In genomic region chr1:191022856-191023255, GRCh38 we compare ENCODE assay signal across 20 cellular contexts.
DNase-seq lines count a peak whose midpoint lies in the region; TF ChIP-seq lines count a peak whose summit lies in the region.
"Had no signal": no experiment of that assay in that cellular context is flagged by ENCODE, and none has a peak within 500 bp of the region (broad histone marks: within the 10 kb centered on the region; RNA-seq: fewer than 3 reads in every experiment).

No MANE protein-coding gene starts in this region.

- no peaks in the 10 kb centered on the region for H3K27me3 ChIP-seq in smooth muscle cell (ENCODE audit: low read depth)
- H3K27me3 ChIP-seq: colonic mucosa, heart left ventricle, tibial nerve had no signal

- H3K36me3 ChIP-seq in smooth muscle cell (ENCODE audit: low read depth): no peaks in the 10 kb centered on the region
- H3K36me3 ChIP-seq: colonic mucosa, heart left ventricle, tibial nerve had no signal

- H3K4me3 ChIP-seq in fibroblast of the aortic adventitia (ENCODE audit: low read depth, low read length) (no peak overlapping the region), smooth muscle cell (no peak overlapping the region)
- H3K4me3 ChIP-seq: colonic mucosa, heart left ventricle, tibial nerve had no signal

- TF ChIP-seq CTCF in fibroblast of the aortic adventitia (IDR thresholded peaks at IDR 0.05; ENCODE audit: insufficient read depth, low read length): no peak
- no peak for TF ChIP-seq CTCF in smooth muscle cell (IDR thresholded peaks at IDR 0.05; ENCODE audit: borderline replicate concordance, insufficient read depth, poor library complexity, severe bottlenecking)

- peak overlapping the region; percentile 10 for H3K4me2 ChIP-seq in smooth muscle cell

- 42% methylated on average over 1 of the region's 1 CpG for WGBS in smooth muscle cell (ENCODE audit: low lambda C conversion rate)

- H3K27ac ChIP-seq in smooth muscle cell (ENCODE audit: low read depth): no peak overlapping the region
- H3K27ac ChIP-seq: colonic mucosa, epithelial cell of prostate, heart left ventricle, tibial nerve had no signal

- no peaks in the 10 kb centered on the region for H3K4me1 ChIP-seq in smooth muscle cell (ENCODE audit: low read depth)
- H3K4me1 ChIP-seq: colonic mucosa, heart left ventricle, tibial nerve had no signal

- H3K79me2 ChIP-seq in smooth muscle cell (ENCODE audit: low read depth): no peaks in the 10 kb centered on the region

- no peaks in the 10 kb centered on the region for H3F3A ChIP-seq in smooth muscle cell (ENCODE audit: low read depth)

- H3K9ac ChIP-seq in smooth muscle cell (ENCODE audit: low read depth): no peak overlapping the region

- H4K20me1 ChIP-seq in smooth muscle cell (ENCODE audit: low read depth): no peaks in the 10 kb centered on the region

- DNase-seq in HT1080 (ENCODE audit: low read depth) (peak; percentile 74), amniotic epithelial cell (ENCODE audit: low read depth) (peak; percentile 33), fibroblast of the aortic adventitia (ENCODE audit: low read depth) (peak; percentile 14), smooth muscle cell (lab: John Stamatoyannopoulos, UW; ENCODE audit: unreplicated experiment) (no peak), hypothalamus (lab: John Stamatoyannopoulos, UW) (no peak), NCI-H1436 (lab: John Stamatoyannopoulos, UW) (no peak), NCI-H1694 treated with DMSO at 0.1 percent for 48 hours (lab: John Stamatoyannopoulos, UW) (no peak)
- DNase-seq: activated gamma-delta T cell; colonic mucosa; DMS 273 treated with DMSO at 0.1 percent for 48 hours; HCEC 1CT; heart left ventricle; mesendoderm; NCI-H187 treated with DMSO at 0.1 percent for 48 hours; Right ventricle myocardium superior; stimulated activated CD4-positive, alpha-beta T cell treated with anti-CD3 and anti-CD28 coated beads, Interleukin-15, amount 100 ng/mL, for 24 hours; stimulated activated naive CD4-positive, alpha-beta T cell treated with Interleukin-2 at 50 U/mL for 16 hours; T-helper 17 cell had no signal

- no peaks in the 10 kb centered on the region for H3K9me3 ChIP-seq in smooth muscle cell (replicated peaks; ENCODE audit: low read depth)
- H3K9me3 ChIP-seq: colonic mucosa had no signal

- H2AFZ ChIP-seq in smooth muscle cell (ENCODE audit: low read depth): no peak overlapping the region

Comparison
In these comparisons a context has a peak if more than half of its experiments do, and no peak if none do; other contexts are left out.
1. DNase-seq: peak in HT1080 (single experiment), amniotic epithelial cell (single experiment) and fibroblast of the aortic adventitia (single experiment); none in smooth muscle cell (single experiment), hypothalamus (0 of 51), NCI-H1436 (single experiment) and NCI-H1694 treated with DMSO at 0.1 percent for 48 hours (single experiment).